In genomic region chr1:173161510-173162221, GRCh38 we compare ENCODE assay signal across 13 cellular contexts.
DNase-seq lines count a peak whose midpoint lies in the region; ATAC-seq, FAIRE-seq and TF ChIP-seq lines count a peak whose summit lies in the region.
"Had no signal": no experiment of that assay in that cellular context is flagged by ENCODE, and none has a peak within 500 bp of the region (broad histone marks: within the 10 kb centered on the region; RNA-seq: fewer than 3 reads in every experiment).

No MANE protein-coding gene starts in this region.

- in situ Hi-C loops in GM13976 (cut with MboI; ENCODE audit: low sequenced_read_pairs, unreplicated experiment) = no loop called here

- DNase-seq in HCEC 1CT = peak; percentile 78
- DNase-seq in RCC 7860 (ENCODE audit: low spot score) = peak; percentile 47
- peak; percentile 56 for DNase-seq in non-pigmented ciliary epithelial cell (ENCODE audit: low read depth)
- no peak for DNase-seq in NK-92 treated with Interleukin-12 subunit alpha and Interleukin-12 subunit beta, amount 100 ng/mL, for 24 hours (lab: John Stamatoyannopoulos, UW)
- no peak for DNase-seq in GM13976 (ENCODE audit: low spot score)
- DNase-seq: cortex of kidney, H7, hypothalamus, psoas muscle had no signal

- TF ChIP-seq CTCF in GM13976 (IDR thresholded peaks at IDR 0.05; ENCODE audit: borderline replicate concordance, control extremely low read depth, extremely low read depth, insufficient read depth, missing control alignments) = no peak

- FAIRE-seq in RCC 7860 (lab: Jason Lieb, UNC) (peak; percentile 83), colon (lab: Jason Lieb, UNC) (peak; percentile 53)
- FAIRE-seq: GM12878 had no signal

- ATAC-seq in HG02852 (IDR thresholded peaks at IDR 0.05; ENCODE audit: unreplicated experiment) = no peak
- ATAC-seq: GM12878, psoas muscle, WTC11 had no signal

Comparison
In these comparisons a context has a peak if more than half of its experiments do, and no peak if none do; other contexts are left out.
1. DNase-seq: peak in HCEC 1CT (single experiment), RCC 7860 (single experiment) and non-pigmented ciliary epithelial cell (single experiment); none in NK-92 treated with Interleukin-12 subunit alpha and Interleukin-12 subunit beta, amount 100 ng/mL, for 24 hours (single experiment) and GM13976 (single experiment).